Comparison of ENCODE assay signal across 8 cellular contexts in the genomic region with DNA sequence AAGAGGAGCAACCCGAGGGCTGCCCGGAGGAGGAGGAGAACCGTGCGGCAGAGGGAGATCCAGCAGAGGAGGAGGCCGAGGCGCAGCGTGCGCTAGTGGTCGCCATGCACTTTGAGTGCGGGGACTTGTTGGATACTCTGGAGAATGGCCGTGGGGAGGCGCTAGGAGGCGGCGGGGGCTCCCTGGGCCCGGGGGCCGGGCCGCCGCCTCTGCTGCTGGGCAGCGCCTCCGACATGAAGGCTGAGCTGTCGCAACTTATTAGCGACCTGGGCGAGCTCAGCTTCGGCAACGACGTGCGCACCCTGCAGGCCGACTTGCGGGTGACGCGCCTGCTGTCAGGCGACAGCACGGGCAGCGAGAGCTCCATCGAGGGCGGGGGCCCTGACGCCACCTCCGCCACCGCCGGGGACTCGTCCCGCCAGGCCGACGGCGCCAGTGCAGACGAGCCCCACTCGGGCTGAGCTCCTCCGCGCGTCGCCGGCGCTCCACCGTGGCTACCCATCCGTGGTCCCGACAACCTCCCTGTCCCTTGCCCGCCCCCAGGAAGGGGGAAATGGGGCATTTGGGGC. TPM values are rescaled to one million over a fixed set of nuclear protein-coding genes. Genes with fewer than 3 reads are reported as not detected.
A peak's percentile ranks its signal among the peaks of the same experiment; 100 is the strongest.
DNase-seq lines count a peak whose midpoint lies in the region; ATAC-seq and TF ChIP-seq lines count a peak whose summit lies in the region.

No MANE protein-coding gene starts in this region.

- peak overlapping the region; percentile 72 for H3K27ac Mint-ChIP-seq in activated T-helper 17 cell treated with anti-CD3 and anti-CD28 coated beads, Interleukin-2, amount 50 U/mL, for 72 hours

- peak overlapping the region; percentile 96 for H3K9ac ChIP-seq in NT2/D1 (ENCODE audit: insufficient read length, low read depth)

- DNase-seq in NT2/D1 (ENCODE audit: low read depth, low spot score) (no peak), foreskin keratinocyte (peak in 1 of 2 donors; percentile 54), thoracic aorta (ENCODE audit: low spot score) (no peak), omental fat pad (ENCODE audit: low spot score) (no peak)

- no peaks in the 10 kb centered on the region for H4K20me1 ChIP-seq in DOHH2 (ENCODE audit: control insufficient read depth, insufficient read depth, low read depth, low read length)

- H3K36me3 ChIP-seq in DOHH2 (ENCODE audit: control insufficient read depth, low read length) (peaks cover 10% of the 10 kb centered on the region; the same call in 1 of the 2 replicates), NT2/D1 (ENCODE audit: insufficient read depth, insufficient read length, low read length) (peaks cover 30% of the 10 kb centered on the region), neutrophil (no peaks in the 10 kb centered on the region), thoracic aorta (no peaks in the 10 kb centered on the region)

- peak overlapping the region; percentile 87 for H3K4me3 ChIP-seq in DOHH2 (ENCODE audit: low read length)
- peak overlapping the region; percentile 85 for H3K4me3 ChIP-seq in NT2/D1 (ENCODE audit: insufficient read length, low read depth)
- H3K4me3 ChIP-seq in neutrophil (ENCODE audit: low read depth in 1 of 2, low read length in 1 of 2): peak overlapping the region; percentile 79 to 81
- H3K4me3 ChIP-seq in thoracic aorta: peak overlapping the region; percentile 75

- no peaks in the 10 kb centered on the region for H3K9me2 ChIP-seq in DOHH2 (replicated peaks; ENCODE audit: control insufficient read depth, low read length)

- H3K9me3 ChIP-seq in DOHH2 (ENCODE audit: control insufficient read depth, insufficient read depth, low read length): no peaks in the 10 kb centered on the region
- peaks cover 7% of the 10 kb centered on the region; the same call in 1 of the 2 replicates for H3K9me3 ChIP-seq in NT2/D1 (ENCODE audit: insufficient read depth, low read length)
- no peaks in the 10 kb centered on the region for H3K9me3 ChIP-seq in neutrophil
- H3K9me3 ChIP-seq in thoracic aorta: no peaks in the 10 kb centered on the region

- H3K4me1 ChIP-seq in DOHH2 (ENCODE audit: control insufficient read depth, low read length) (peaks cover 79% of the 10 kb centered on the region), NT2/D1 (ENCODE audit: insufficient read depth, insufficient read length) (peaks cover 17% of the 10 kb centered on the region), foreskin keratinocyte (no peaks in the 10 kb centered on the region), neutrophil (ENCODE audit: control insufficient read depth in 1 of 2, insufficient read depth in 1 of 2, low read depth in 1 of 2, low read length in 1 of 2) (peaks cover 37 to 42% of the 10 kb centered on the region in 2 experiments), thoracic aorta (ENCODE audit: control insufficient read depth in 1 of 2, low read depth in 2 of 2) (peaks cover 21 to 57% of the 10 kb centered on the region in 2 donors)

- peaks cover 42% of the 10 kb centered on the region for H3K36me3 Mint-ChIP-seq in activated T-helper 17 cell treated with anti-CD3 and anti-CD28 coated beads, Interleukin-2, amount 50 U/mL, for 72 hours (ENCODE audit: low read depth)

- H3K27me3 Mint-ChIP-seq in activated T-helper 17 cell treated with anti-CD3 and anti-CD28 coated beads, Interleukin-2, amount 50 U/mL, for 72 hours: peaks cover 4% of the 10 kb centered on the region

- ATAC-seq in HG02571 (IDR thresholded peaks at IDR 0.05; ENCODE audit: unreplicated experiment) (peak; percentile 41), foreskin keratinocyte (peak; percentile 5), thoracic aorta (ENCODE audit: insufficient number of reproducible peaks, low FRiP score, low read depth) (no peak), omental fat pad (ENCODE audit: low FRiP score) (no peak)
- peak; percentile 54 for ATAC-seq in activated T-helper 17 cell treated with anti-CD3 and anti-CD28 coated beads, Interleukin-2, amount 50 U/mL, for 72 hours (replicated peaks)

- H3K27me3 ChIP-seq in DOHH2 (ENCODE audit: control insufficient read depth, low read length) (peaks cover 20% of the 10 kb centered on the region), NT2/D1 (ENCODE audit: insufficient read depth, insufficient read length) (peaks cover 5% of the 10 kb centered on the region), foreskin keratinocyte (peaks cover 36% of the 10 kb centered on the region), neutrophil (peaks cover 7% of the 10 kb centered on the region), thoracic aorta (replicated peaks; ENCODE audit: insufficient read depth) (no peaks in the 10 kb centered on the region)

- peaks cover 35% of the 10 kb centered on the region for H3F3A ChIP-seq in DOHH2 (ENCODE audit: control insufficient read depth, insufficient read depth)

- peak overlapping the region; percentile 99 for H3K4me2 ChIP-seq in DOHH2 (ENCODE audit: low read length)

- H3K9me3 Mint-ChIP-seq in activated T-helper 17 cell treated with anti-CD3 and anti-CD28 coated beads, Interleukin-2, amount 50 U/mL, for 72 hours: no peaks in the 10 kb centered on the region

- peaks cover 22% of the 10 kb centered on the region for H3K79me2 ChIP-seq in DOHH2 (ENCODE audit: control insufficient read depth, low read length)

- peak overlapping the region; percentile 94 for H3K4me3 Mint-ChIP-seq in activated T-helper 17 cell treated with anti-CD3 and anti-CD28 coated beads, Interleukin-2, amount 50 U/mL, for 72 hours

- peaks cover 45% of the 10 kb centered on the region for H3K4me1 Mint-ChIP-seq in activated T-helper 17 cell treated with anti-CD3 and anti-CD28 coated beads, Interleukin-2, amount 50 U/mL, for 72 hours

- TF ChIP-seq CTCF in DOHH2 (IDR thresholded peaks at IDR 0.05; ENCODE audit: low read depth, low read length, poor library complexity, severe bottlenecking) (peak; percentile 68), foreskin keratinocyte (conservative IDR thresholded peaks at IDR 0.05) (peak; percentile 58), neutrophil (IDR thresholded peaks at IDR 0.05) (no peak), thoracic aorta (IDR thresholded peaks at IDR 0.05) (peak; percentile 15), omental fat pad (IDR thresholded peaks at IDR 0.05) (no peak)

- H3K27ac ChIP-seq in DOHH2 (ENCODE audit: low read depth, low read length): peak overlapping the region; percentile 95
- H3K27ac ChIP-seq in foreskin keratinocyte: no peak overlapping the region
- H3K27ac ChIP-seq in neutrophil: peak overlapping the region; percentile 81
- no peak overlapping the region for H3K27ac ChIP-seq in thoracic aorta

RNA-seq across cellular contexts. Expression of gene FAM43A, which starts 2.0 kb away (rescaled TPM):
- 10 to 100 TPM in 1 of 2 donors, 1 to 10 TPM in 1; 7.1 to 32.6 TPM for total RNA-seq in activated T-helper 17 cell treated with anti-CD3 and anti-CD28 coated beads, Interleukin-2, amount 50 U/mL, for 72 hours
- total RNA-seq in foreskin keratinocyte (0.58 and 0.63 TPM in 2 replicates), thoracic aorta (10 to 100 TPM; 10.3 to 17.8 TPM), omental fat pad (10 to 100 TPM; 13.0 to 59.3 (median 31.7) TPM)
- polyA plus RNA-seq in foreskin keratinocyte: 0.54 and 0.69 TPM in 2 replicates

RNA-seq across cellular contexts. Expression of gene LSG1, which starts 15.7 kb away (rescaled TPM):
- total RNA-seq in activated T-helper 17 cell treated with anti-CD3 and anti-CD28 coated beads, Interleukin-2, amount 50 U/mL, for 72 hours: 10 to 100 TPM; 37.9 to 46.9 TPM
- total RNA-seq in foreskin keratinocyte (37.5 and 38.8 TPM in 2 replicates), thoracic aorta (10 to 100 TPM; 19.4 to 59.3 TPM), omental fat pad (10 to 100 TPM; 34.4 to 82.5 (median 35.2) TPM)
- polyA plus RNA-seq in foreskin keratinocyte: 13.7 and 16.2 TPM in 2 replicates

RNA-seq across cellular contexts. Expression of gene TMEM44, which starts 54.5 kb away (rescaled TPM):
- 10 to 100 TPM in 1 of 2 donors, 1 to 10 TPM in 1; 6.6 to 11.1 TPM for total RNA-seq in activated T-helper 17 cell treated with anti-CD3 and anti-CD28 coated beads, Interleukin-2, amount 50 U/mL, for 72 hours
- 10.9 and 13.4 TPM in 2 replicates for total RNA-seq in foreskin keratinocyte
- 12.4 and 16.2 TPM in 2 replicates for polyA plus RNA-seq in foreskin keratinocyte
- total RNA-seq in thoracic aorta: 10 to 100 TPM; 11.0 to 11.5 TPM
- 10 to 100 TPM in 1 of 4 donors, 1 to 10 TPM in 3; 3.3 to 26.8 (median 7.5) TPM for total RNA-seq in omental fat pad

Comparison
In these comparisons a context has a peak if more than half of its experiments do, and no peak if none do; other contexts are left out.
1. H3K27ac ChIP-seq: peak in DOHH2 (single experiment) and neutrophil (single experiment); none in foreskin keratinocyte (single experiment) and thoracic aorta (0 of 2).
2. CTCF ChIP-seq: peak in DOHH2 (single experiment), foreskin keratinocyte (single experiment) and thoracic aorta (single experiment); none in neutrophil (single experiment) and omental fat pad (0 of 3).
3. ATAC-seq: peak in HG02571 (single experiment), activated T-helper 17 cell treated with anti-CD3 and anti-CD28 coated beads, Interleukin-2, amount 50 U/mL, for 72 hours (single experiment) and foreskin keratinocyte (single experiment); none in thoracic aorta (single experiment) and omental fat pad (single experiment).
4. Peak in every context shown above with its lines, with median percentiles within 50 percentile points of each other: H3K4me3 ChIP-seq.